ENCODE assay signal across 11 cellular contexts in the genomic region with DNA sequence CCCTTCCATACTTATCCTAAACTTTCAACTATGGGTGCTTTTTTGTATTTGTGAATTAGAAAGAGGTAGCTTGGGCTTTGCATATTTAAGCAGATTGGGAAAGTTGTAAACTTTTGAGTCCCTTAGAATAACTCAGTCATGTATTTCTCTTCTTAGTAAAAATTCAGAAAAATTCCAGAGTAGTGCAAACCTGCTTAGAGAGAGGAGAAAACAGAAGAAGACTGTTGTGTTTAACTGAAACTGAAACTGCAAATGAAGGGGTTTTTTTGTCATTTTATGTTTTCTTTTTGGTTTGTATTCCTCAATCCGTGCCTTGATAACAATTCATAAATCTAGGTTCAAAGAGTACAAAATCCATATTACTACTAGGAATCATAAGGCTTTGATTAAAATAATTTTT. TPM values are rescaled to one million over a fixed set of nuclear protein-coding genes. Genes with fewer than 3 reads are reported as not detected.
DNase-seq lines count a peak whose midpoint lies in the region; ATAC-seq and TF ChIP-seq lines count a peak whose summit lies in the region.
"Had no signal": no experiment of that assay in that cellular context is flagged by ENCODE, and none has a peak within 500 bp of the region (broad histone marks: within the 10 kb centered on the region; RNA-seq: fewer than 3 reads in every experiment).

No MANE protein-coding gene starts in this region.

- no peak for ATAC-seq in heart left ventricle
- no peak for ATAC-seq in Right ventricle myocardium inferior
- peak; percentile 71 for ATAC-seq in HG02642 (IDR thresholded peaks at IDR 0.05; ENCODE audit: poor library complexity, unreplicated experiment)
- ATAC-seq in activated B cell treated with CpG ODN at 0.5 μM for 24 hours (ENCODE audit: low read depth), result peak; percentile 57

- TF ChIP-seq CTCF in heart left ventricle (IDR thresholded peaks at IDR 0.05) (no peak), activated B cell treated with CpG ODN at 0.5 μM for 24 hours (IDR thresholded peaks at IDR 0.05) (no peak), tibial nerve (IDR thresholded peaks at IDR 0.05) (no peak)

- H3K4me1 ChIP-seq in heart left ventricle (peaks cover 0 to 26% (median 4%) of the 10 kb centered on the region in 12 donors), tibial nerve (peaks cover 0 to 12% (median 9%) of the 10 kb centered on the region in 4 donors)
- H3K4me1 ChIP-seq: SJSA1 had no signal

- intact Hi-C loops in heart left ventricle (cut with DNase I), result no loop called here
- intact Hi-C loops in Right ventricle myocardium inferior (cut with DNase I), result loop anchor here (5.0 kb wide), 1 partner anchor 33 kb away; no protein-coding TSS in a partner anchor
- intact Hi-C loops in activated B cell treated with CpG ODN at 0.5 μM for 24 hours (cut with micrococcal nuclease), result loop anchor here (1.0 kb wide), 1 partner anchor 8 kb away; no protein-coding TSS in a partner anchor

- H3K4me3 Mint-ChIP-seq in activated B cell treated with CpG ODN at 0.5 μM for 24 hours, result peak overlapping the region; percentile 25

- no peaks in the 10 kb centered on the region for H3K27me3 ChIP-seq in heart left ventricle
- H3K27me3 ChIP-seq in tibial nerve, result no peaks in the 10 kb centered on the region
- H3K27me3 ChIP-seq: neutrophil, SJSA1 had no signal

- H3K4me3 ChIP-seq in heart left ventricle (no peak overlapping the region), tibial nerve (no peak overlapping the region)
- H3K4me3 ChIP-seq: SJSA1 had no signal

- no peak for TF ChIP-seq EP300 in tibial nerve (IDR thresholded peaks at IDR 0.05)

- no peaks in the 10 kb centered on the region for H3K9me3 ChIP-seq in heart left ventricle
- no peaks in the 10 kb centered on the region for H3K9me3 ChIP-seq in tibial nerve
- H3K9me3 ChIP-seq: neutrophil, SJSA1 had no signal

- H3K9me3 Mint-ChIP-seq in activated B cell treated with CpG ODN at 0.5 μM for 24 hours, result no peaks in the 10 kb centered on the region

- H3K36me3 Mint-ChIP-seq in activated B cell treated with CpG ODN at 0.5 μM for 24 hours (ENCODE audit: low read depth), result peaks cover 60% of the 10 kb centered on the region

- CTCF ChIA-PET in activated B cell treated with CpG ODN at 0.5 μM for 24 hours (lab: Charles Lee), result interaction anchor here (1.0 to 1.4 kb wide), 3 partner anchors 72 to 231 kb away, joined by 3 to 4 read pairs (median 3); a partner anchor contains a TSS

- 47 to 61% (median 57%) methylated on average over 1 of the region's 1 CpG for WGBS in heart left ventricle, 4 donors
- WGBS in tibial nerve, 2 donors, result 11 to 18% methylated on average over 1 of the region's 1 CpG

- peak overlapping the region in 8 of 12 donors; percentile 26 to 86 (median 64) for H3K27ac ChIP-seq in heart left ventricle
- peak overlapping the region in 3 of 4 donors; percentile 21 to 55 (median 41) for H3K27ac ChIP-seq in tibial nerve
- H3K27ac ChIP-seq: neutrophil, SJSA1 had no signal

- POLR2A ChIA-PET in activated B cell treated with CpG ODN at 0.5 μM for 24 hours (lab: Charles Lee), result interaction anchor here (1.2 to 3.0 kb wide), 4 partner anchors 12 to 100 kb away, joined by 3 to 11 read pairs (median 3); a partner anchor contains a TSS

- TF ChIP-seq POLR2A in heart left ventricle (IDR thresholded peaks at IDR 0.05), result no peak
- no peak for TF ChIP-seq POLR2A in tibial nerve (IDR thresholded peaks at IDR 0.05)

- DNase-seq in heart left ventricle, result no peak
- DNase-seq in Right ventricle myocardium inferior (ENCODE audit: missing footprints), result no peak
- DNase-seq in activated B cell treated with CpG ODN at 0.5 μM for 24 hours, result no peak
- DNase-seq in tibial nerve (ENCODE audit: low spot score in 2 of 2), result no peak
- no peak for DNase-seq in HuH-7.5 (ENCODE audit: low spot score)
- DNase-seq in COR-L47 (lab: John Stamatoyannopoulos, UW), result no peak
- no peak for DNase-seq in DMS53 (lab: John Stamatoyannopoulos, UW)
- DNase-seq: NCI-H1694 treated with DMSO at 0.1 percent for 48 hours had no signal

- H3K4me1 Mint-ChIP-seq in activated B cell treated with CpG ODN at 0.5 μM for 24 hours, result peaks cover 33% of the 10 kb centered on the region

- no peaks in the 10 kb centered on the region for H3K27me3 Mint-ChIP-seq in activated B cell treated with CpG ODN at 0.5 μM for 24 hours

- peak overlapping the region; percentile 82 for H3K27ac Mint-ChIP-seq in activated B cell treated with CpG ODN at 0.5 μM for 24 hours

- H3K36me3 ChIP-seq in heart left ventricle (peaks cover 0 to 5% (median 0%) of the 10 kb centered on the region in 9 donors), tibial nerve (peaks cover 0 to 11% (median 0%) of the 10 kb centered on the region in 3 donors)
- H3K36me3 ChIP-seq: neutrophil, SJSA1 had no signal

RNA-seq across cellular contexts. Expression of a gene that starts 31.3 kb away (rescaled TPM):
- total RNA-seq in heart left ventricle (10 to 100 TPM in 1 of 9 donors, 1 to 10 TPM in 3, under 1 TPM in 5; 0.26 to 23.9 (median 0.81) TPM), Right ventricle myocardium inferior (0.92 TPM), activated B cell treated with CpG ODN at 0.5 μM for 24 hours (19.0 and 19.4 TPM in 2 replicates), tibial nerve (10 to 100 TPM in 2 of 4 donors, 1 to 10 TPM in 2; 4.5 to 12.6 (median 8.7) TPM)
- polyA plus RNA-seq in heart left ventricle, result under 1 TPM; 0.38 to 0.94 TPM
- total RNA-seq: SJSA1 had no signal

Comparison
In these comparisons a context has a peak if more than half of its experiments do, and no peak if none do; other contexts are left out.
1. intact Hi-C loops: an anchor here in Right ventricle myocardium inferior (5.0 kb wide) and activated B cell treated with CpG ODN at 0.5 μM for 24 hours (1.0 kb wide); none called in heart left ventricle.
2. ATAC-seq: peak in HG02642 (single experiment) and activated B cell treated with CpG ODN at 0.5 μM for 24 hours (single experiment); none in heart left ventricle (0 of 4) and Right ventricle myocardium inferior (single experiment).